In the genomic region with DNA sequence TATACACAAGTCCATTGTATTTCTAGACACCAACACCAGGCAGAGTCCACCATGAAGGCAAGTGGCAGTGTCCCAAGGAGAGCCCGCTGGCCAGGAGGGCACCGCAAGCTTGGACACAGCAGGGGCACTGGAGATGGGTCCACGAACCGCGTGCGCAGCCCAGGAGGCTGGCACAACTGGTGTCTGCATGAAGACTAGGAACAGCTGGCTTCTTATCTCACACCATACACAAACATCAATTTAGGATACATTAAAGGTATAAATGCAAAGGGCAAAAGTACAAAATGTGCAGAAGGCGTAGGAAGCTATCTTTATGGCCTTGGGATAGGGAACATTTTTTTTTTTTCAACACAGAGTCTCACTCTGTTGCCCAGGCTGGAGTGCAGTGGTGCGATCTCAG, we compare ENCODE assay signal across 26 cellular contexts. TPM values are rescaled to one million over a fixed set of nuclear protein-coding genes. Genes with fewer than 3 reads are reported as not detected.
DNase-seq lines count a peak whose midpoint lies in the region; ATAC-seq, FAIRE-seq and TF ChIP-seq lines count a peak whose summit lies in the region.
"Had no signal": no experiment of that assay in that cellular context is flagged by ENCODE, and none has a peak within 500 bp of the region (broad histone marks: within the 10 kb centered on the region; RNA-seq: fewer than 3 reads in every experiment).

No MANE protein-coding gene starts in this region.

- H3K4me3 ChIP-seq in small intestine (ENCODE audit: low read depth in 1 of 2, low read length in 2 of 2) (no peak overlapping the region), ovary (no peak overlapping the region)
- H3K4me3 ChIP-seq: body of pancreas, GM23338, thyroid gland had no signal

- no peak for TF ChIP-seq CTCF in glutamatergic neuron (IDR thresholded peaks at IDR 0.05; ENCODE audit: partially characterized antibody, unreplicated experiment)
- TF ChIP-seq CTCF in ovary (IDR thresholded peaks at IDR 0.05): no peak

- no peaks in the 10 kb centered on the region for H3K27me3 ChIP-seq in small intestine (ENCODE audit: control insufficient read depth in 2 of 2, insufficient read depth in 2 of 2, low read length in 2 of 2)
- H3K27me3 ChIP-seq in ovary: no peaks in the 10 kb centered on the region
- H3K27me3 ChIP-seq: BE2C, body of pancreas, thyroid gland had no signal

- no peak for FAIRE-seq in small intestine (lab: Jason Lieb, UNC)
- FAIRE-seq: frontal cortex had no signal

- DNase-seq in activated CD4-positive, alpha-beta T cell treated with anti-CD3 and anti-CD28 coated beads, Interleukin-2, amount 10 ng/mL, durations not matched to agents 24 days and 14 days: no peak
- DNase-seq in activated CD4-positive, alpha-beta T cell treated with anti-CD3 and anti-CD28 coated beads, Interleukin-2, amount 50 U/mL, for 1 hour: no peak
- DNase-seq in T-cell (no peak), glutamatergic neuron (no peak), small intestine (peak; percentile 94), ovary (no peak), NCI-H524 treated with DMSO at 0.1 percent for 48 hours (lab: John Stamatoyannopoulos, UW) (no peak)
- no peak for DNase-seq in stimulated activated CD8-positive, alpha-beta memory T cell treated with anti-CD3 and anti-CD28 coated beads, Interleukin-4, amount 100 ng/mL, for 48 hours
- DNase-seq: activated CD8-positive, alpha-beta T cell treated with anti-CD3 and anti-CD28 coated beads for 36 hours; activated naive CD8-positive, alpha-beta T cell treated with anti-CD3 and anti-CD28 coated beads, Interleukin-2, amount 10 ng/mL, durations not matched to agents 7 days and 5 days; activated T-cell treated with anti-CD3 and anti-CD28 coated beads for 4 hours; BE2C; body of pancreas; effector memory CD4-positive, alpha-beta T cell; islet precursor cell; NCI-H1105; NCI-H2081; PC-3; SHP77; stimulated activated CD4-positive, alpha-beta T cell treated with anti-CD3 and anti-CD28 coated beads, Interleukin-1b, Interleukin-23, amount 100 ng/mL, for 48 hours; stimulated activated naive CD4-positive, alpha-beta T cell treated with Interleukin-2 at 50 U/mL for 16 hours; T-helper 9 cell; thyroid gland had no signal

- H3K9me3 ChIP-seq in small intestine (ENCODE audit: control insufficient read depth, low read depth) (no peaks in the 10 kb centered on the region), ovary (no peaks in the 10 kb centered on the region)
- H3K9me3 ChIP-seq: BE2C, body of pancreas, thyroid gland had no signal

- WGBS in small intestine, 3 donors: 27 to 56% (median 50%) methylated on average over 8 of the region's 8 CpGs
- 81 to 89% (median 86%) methylated on average over 8 of the region's 8 CpGs for WGBS in ovary, 3 donors

- CTCF ChIA-PET in T-cell (lab: Charles Lee): no interaction called here

- H3K27ac ChIP-seq in small intestine (ENCODE audit: low read depth in 1 of 2, low read length in 1 of 2) (peak overlapping the region; percentile 23 to 56), ovary (no peak overlapping the region)
- H3K27ac ChIP-seq: thyroid gland had no signal

- POLR2A ChIA-PET in T-cell (lab: Charles Lee): interaction anchor here in 1 of 2 donors (0.7 kb wide), 1 partner anchor 27 kb away, joined by 3 read pairs; no protein-coding TSS in a partner anchor

- H3K27me3 Mint-ChIP-seq in activated CD4-positive, alpha-beta T cell treated with anti-CD3 and anti-CD28 coated beads, Interleukin-2, amount 10 ng/mL, durations not matched to agents 24 days and 14 days: no peaks in the 10 kb centered on the region
- H3K27me3 Mint-ChIP-seq in T-cell (no peaks in the 10 kb centered on the region), glutamatergic neuron (ENCODE audit: unreplicated experiment) (peaks cover 16% of the 10 kb centered on the region)
- H3K27me3 Mint-ChIP-seq: activated CD8-positive, alpha-beta T cell treated with anti-CD3 and anti-CD28 coated beads for 36 hours; activated naive CD8-positive, alpha-beta T cell treated with anti-CD3 and anti-CD28 coated beads, Interleukin-2, amount 10 ng/mL, durations not matched to agents 7 days and 5 days had no signal

- intact Hi-C loops in activated CD4-positive, alpha-beta T cell treated with anti-CD3 and anti-CD28 coated beads, Interleukin-2, amount 10 ng/mL, durations not matched to agents 24 days and 14 days (cut with micrococcal nuclease): loop anchor here (2.0 kb wide), 1 partner anchor 15 kb away; no protein-coding TSS in a partner anchor
- intact Hi-C loops in ovary (cut with DNase I): no loop called here

- H3K36me3 ChIP-seq in small intestine (ENCODE audit: control insufficient read depth in 2 of 2, insufficient read depth in 2 of 2, low read length in 2 of 2) (no peaks in the 10 kb centered on the region), ovary (no peaks in the 10 kb centered on the region)
- H3K36me3 ChIP-seq: thyroid gland had no signal

- H3K4me3 Mint-ChIP-seq in activated CD4-positive, alpha-beta T cell treated with anti-CD3 and anti-CD28 coated beads, Interleukin-2, amount 10 ng/mL, durations not matched to agents 24 days and 14 days: no peak overlapping the region
- peak overlapping the region in 1 of 3 donors; percentile 64 for H3K4me3 Mint-ChIP-seq in T-cell
- H3K4me3 Mint-ChIP-seq in glutamatergic neuron (ENCODE audit: unreplicated experiment): no peak overlapping the region
- H3K4me3 Mint-ChIP-seq: activated CD8-positive, alpha-beta T cell treated with anti-CD3 and anti-CD28 coated beads for 36 hours; GM23338 had no signal

- H3K9me3 Mint-ChIP-seq in activated CD4-positive, alpha-beta T cell treated with anti-CD3 and anti-CD28 coated beads, Interleukin-2, amount 10 ng/mL, durations not matched to agents 24 days and 14 days: no peaks in the 10 kb centered on the region
- H3K9me3 Mint-ChIP-seq in T-cell (no peaks in the 10 kb centered on the region), glutamatergic neuron (ENCODE audit: unreplicated experiment) (peaks cover 33% of the 10 kb centered on the region)
- H3K9me3 Mint-ChIP-seq: activated CD8-positive, alpha-beta T cell treated with anti-CD3 and anti-CD28 coated beads for 36 hours; activated naive CD8-positive, alpha-beta T cell treated with anti-CD3 and anti-CD28 coated beads, Interleukin-2, amount 10 ng/mL, durations not matched to agents 7 days and 5 days; GM23338 had no signal

- H3K4me1 ChIP-seq in small intestine (ENCODE audit: control insufficient read depth in 2 of 2, insufficient read depth in 1 of 2, low read depth in 1 of 2, low read length in 1 of 2) (peaks cover 11 to 16% of the 10 kb centered on the region in 2 donors), ovary (ENCODE audit: insufficient read depth) (peaks cover 23% of the 10 kb centered on the region)

- peak overlapping the region; percentile 8 for H3K27ac Mint-ChIP-seq in activated CD4-positive, alpha-beta T cell treated with anti-CD3 and anti-CD28 coated beads, Interleukin-2, amount 10 ng/mL, durations not matched to agents 24 days and 14 days
- H3K27ac Mint-ChIP-seq in T-cell: peak overlapping the region; percentile 0 to 48
- H3K27ac Mint-ChIP-seq in glutamatergic neuron (ENCODE audit: unreplicated experiment): peak overlapping the region; percentile 31
- H3K27ac Mint-ChIP-seq: GM23338 had no signal

- TF ChIP-seq POLR2A in ovary (IDR thresholded peaks at IDR 0.05): no peak

- peaks cover 84% of the 10 kb centered on the region for H3K4me1 Mint-ChIP-seq in activated CD4-positive, alpha-beta T cell treated with anti-CD3 and anti-CD28 coated beads, Interleukin-2, amount 10 ng/mL, durations not matched to agents 24 days and 14 days
- peaks cover 77 to 91% (median 91%) of the 10 kb centered on the region in 3 donors for H3K4me1 Mint-ChIP-seq in T-cell
- H3K4me1 Mint-ChIP-seq in glutamatergic neuron (ENCODE audit: low read depth, unreplicated experiment): peaks cover 70% of the 10 kb centered on the region

- no peak for TF ChIP-seq EP300 in ovary (IDR thresholded peaks at IDR 0.05)

- no peak for ATAC-seq in T-cell (replicated peaks in 1 of 4)
- ATAC-seq: activated CD8-positive, alpha-beta T cell treated with anti-CD3 and anti-CD28 coated beads for 36 hours; body of pancreas; esophagus mucosa; GM23338; PC-3 had no signal

- H3K36me3 Mint-ChIP-seq in activated CD4-positive, alpha-beta T cell treated with anti-CD3 and anti-CD28 coated beads, Interleukin-2, amount 10 ng/mL, durations not matched to agents 24 days and 14 days (ENCODE audit: low read depth): peaks cover 24% of the 10 kb centered on the region
- H3K36me3 Mint-ChIP-seq in T-cell: peaks cover 7% of the 10 kb centered on the region
- H3K36me3 Mint-ChIP-seq in glutamatergic neuron (ENCODE audit: unreplicated experiment): peaks cover 6% of the 10 kb centered on the region

RNA-seq across cellular contexts. Expression of gene ANKRD11, which starts 52.4 kb away (rescaled TPM):
- 152 TPM in 2 replicates for total RNA-seq in activated CD4-positive, alpha-beta T cell treated with anti-CD3 and anti-CD28 coated beads, Interleukin-2, amount 10 ng/mL, durations not matched to agents 24 days and 14 days
- total RNA-seq in T-cell (100 to 1,000 TPM; 257 to 294 (median 271) TPM), glutamatergic neuron (ENCODE audit: unreplicated experiment) (367 TPM), ovary (100 to 1,000 TPM in 5 of 7 donors, 10 to 100 TPM in 2; 56.1 to 188 (median 123) TPM)
- polyA plus RNA-seq in small intestine (10 to 100 TPM; 48.4 to 72.1 (median 59.0) TPM), ovary (10 to 100 TPM; 52.1 to 68.5 TPM)

Comparison
In these comparisons a context has a peak if more than half of its experiments do, and no peak if none do; other contexts are left out.
1. H3K27ac ChIP-seq: peak in small intestine (2 of 2); none in ovary (0 of 2).
2. Peak in every context shown above with its lines, with median percentiles within 50 percentile points of each other: H3K27ac Mint-ChIP-seq.